29 cellular contexts compared by ENCODE assay signal in genomic region chr19:17867087-17867486, GRCh38. TPM values are rescaled to one million over a fixed set of nuclear protein-coding genes. Genes with fewer than 3 reads are reported as not detected.
DNase-seq lines count a peak whose midpoint lies in the region; ATAC-seq, FAIRE-seq and TF ChIP-seq lines count a peak whose summit lies in the region.
"Had no signal": no experiment of that assay in that cellular context is flagged by ENCODE, and none has a peak within 500 bp of the region (broad histone marks: within the 10 kb centered on the region; RNA-seq: fewer than 3 reads in every experiment).

No MANE protein-coding gene starts in this region.

- H3K27me3 Mint-ChIP-seq in MCF 10A (ENCODE audit: insufficient read depth, unreplicated experiment) = no peaks in the 10 kb centered on the region
- H3K27me3 Mint-ChIP-seq: activated CD4-positive, alpha-beta T cell treated with anti-CD3 and anti-CD28 coated beads for 36 hours; activated CD8-positive, alpha-beta T cell treated with anti-CD3 and anti-CD28 coated beads for 36 hours had no signal

- no peaks in the 10 kb centered on the region for H3K9me3 Mint-ChIP-seq in MCF 10A (ENCODE audit: unreplicated experiment)
- H3K9me3 Mint-ChIP-seq: activated CD8-positive, alpha-beta T cell treated with anti-CD3 and anti-CD28 coated beads for 36 hours had no signal

- H3K9me3 ChIP-seq in breast epithelium (no peaks in the 10 kb centered on the region), stomach (no peaks in the 10 kb centered on the region)
- H3K9me3 ChIP-seq: neutrophil, tibial nerve had no signal

- CTCF ChIA-PET in MCF 10A (lab: Yijun Ruan, JAX) = interaction anchor here (5.3 kb wide), 1 partner anchor 64 kb away, joined by 90 read pairs; the partner anchor contains the start of gene CCDC124

- TF ChIP-seq CTCF in MCF 10A (IDR thresholded peaks at IDR 0.05; ENCODE audit: unreplicated experiment) = no peak
- TF ChIP-seq CTCF in breast epithelium (IDR thresholded peaks at IDR 0.05) = no peak
- TF ChIP-seq CTCF in stomach (IDR thresholded peaks at IDR 0.05) = no peak

- 24 to 44% (median 31%) methylated on average over 4 to 9 of the region's 9 CpGs for WGBS in stomach, 5 donors

- H3K27ac Mint-ChIP-seq in MCF 10A (ENCODE audit: low read depth, unreplicated experiment) = no peak overlapping the region
- H3K27ac Mint-ChIP-seq: activated CD4-positive, alpha-beta T cell treated with anti-CD3 and anti-CD28 coated beads for 36 hours; activated CD8-positive, alpha-beta T cell treated with anti-CD3 and anti-CD28 coated beads for 36 hours; progenitor cell of endocrine pancreas had no signal

- H3K27ac ChIP-seq in breast epithelium = no peak overlapping the region
- peak overlapping the region in 3 of 5 donors; percentile 2 to 12 (median 6) for H3K27ac ChIP-seq in stomach
- H3K27ac ChIP-seq: neutrophil, PC-9, tibial nerve had no signal

- TF ChIP-seq POLR2A in breast epithelium (IDR thresholded peaks at IDR 0.05) = no peak
- no peak for TF ChIP-seq POLR2A in stomach (IDR thresholded peaks at IDR 0.05)
- no peak for TF ChIP-seq POLR2A in GM12891 (IDR thresholded peaks at IDR 0.05; ENCODE audit: low read depth, low read length)

- BruUV-seq in MCF 10A (replicated peaks; lab: Mats Ljungman, UMichigan) = no TSS peak

- peaks cover 51% of the 10 kb centered on the region for H3K36me3 Mint-ChIP-seq in MCF 10A (ENCODE audit: insufficient read depth, unreplicated experiment)

- POLR2A ChIA-PET in MCF 10A (lab: Yijun Ruan, JAX) = interaction anchor here (0.7 kb wide), 1 partner anchor 130 kb away, joined by 3 read pairs; no protein-coding TSS in a partner anchor

- H3K4me1 ChIP-seq in breast epithelium = no peaks in the 10 kb centered on the region
- H3K4me1 ChIP-seq in stomach = peaks cover 21 to 56% (median 41%) of the 10 kb centered on the region in 4 donors

- peaks cover 4% of the 10 kb centered on the region for H3K36me3 ChIP-seq in breast epithelium
- H3K36me3 ChIP-seq in stomach = peaks cover 23 to 43% (median 36%) of the 10 kb centered on the region in 4 donors

- FAIRE-seq in GM12891 (lab: Jason Lieb, UNC) = no peak

- peak; percentile 25 for DNase-seq in MCF 10A (ENCODE audit: unreplicated experiment)
- DNase-seq in breast epithelium (ENCODE audit: low spot score in 2 of 2) = no peak
- DNase-seq in ELR (ENCODE audit: low read depth) = peak; percentile 22
- peak; percentile 43 for DNase-seq in stomach
- no peak for DNase-seq in GM12891 (ENCODE audit: insufficient read length, low spot score)
- DNase-seq in T-helper 9 cell = no peak
- DNase-seq: activated CD4-positive, alpha-beta T cell treated with anti-CD3 and anti-CD28 coated beads for 36 hours; activated CD8-positive, alpha-beta memory T cell treated with anti-CD3 and anti-CD28 coated beads, Interleukin-2, amount 50 U/mL, for 48 hours; activated CD8-positive, alpha-beta T cell treated with anti-CD3 and anti-CD28 coated beads for 36 hours; C1 segment of cervical spinal cord; caudate nucleus; cortex of kidney; NCI-H1105; NCI-H187; NCI-H524 treated with DMSO at 0.1 percent for 48 hours; Right ventricle myocardium superior; stimulated activated CD4-positive, alpha-beta T cell treated with anti-CD3 and anti-CD28 coated beads, Interleukin-4, amount 100 ng/mL, for 1 hour; T-helper 2 cell had no signal

- intact Hi-C loops in MCF 10A (cut with micrococcal nuclease) (no loop called here), breast epithelium (cut with DNase I; ENCODE audit: low total_unique reads) (no loop called here), stomach (cut with DNase I; ENCODE audit: low total_unique reads) (loop anchor here (10.0 kb wide), 1 partner anchor 128 kb away; no protein-coding TSS in a partner anchor)

- peaks cover 10% of the 10 kb centered on the region for H3K4me1 Mint-ChIP-seq in MCF 10A (ENCODE audit: insufficient read depth, unreplicated experiment)

- H3K4me3 ChIP-seq in breast epithelium = no peak overlapping the region
- H3K4me3 ChIP-seq in stomach = no peak overlapping the region
- H3K4me3 ChIP-seq: PC-9, tibial nerve had no signal

- H3K27me3 ChIP-seq in breast epithelium (peaks cover 0 to 24% of the 10 kb centered on the region in 2 donors), stomach (peaks cover 6 to 31% (median 24%) of the 10 kb centered on the region in 3 donors)

- H3K4me3 Mint-ChIP-seq in MCF 10A (ENCODE audit: unreplicated experiment) = no peak overlapping the region
- H3K4me3 Mint-ChIP-seq: activated CD4-positive, alpha-beta T cell treated with anti-CD3 and anti-CD28 coated beads for 36 hours; activated CD8-positive, alpha-beta T cell treated with anti-CD3 and anti-CD28 coated beads for 36 hours had no signal

- ATAC-seq in SK-N-SH treated with all-trans-retinoic acid at 6 μM for 48 hours = peak; percentile 7
- ATAC-seq: activated CD4-positive, alpha-beta T cell treated with anti-CD3 and anti-CD28 coated beads for 36 hours; activated CD8-positive, alpha-beta T cell treated with anti-CD3 and anti-CD28 coated beads for 36 hours; left lobe of liver; sciatic nerve had no signal

- no peak for TF ChIP-seq EP300 in stomach (IDR thresholded peaks at IDR 0.05)

TF ChIP-seq in SK-N-SH treated with all-trans-retinoic acid at 6 μM for 48 hours, 23 proteins besides CTCF, POLR2A, EP300 and RAD21 (continues in another document):
- no peak for TF ChIP-seq ZNF70 (CRISPR knock-in tag; IDR thresholded peaks at IDR 0.05)
- no peak for TF ChIP-seq SNAI2 (CRISPR knock-in tag; IDR thresholded peaks at IDR 0.05)
- no peak for TF ChIP-seq TOX (CRISPR knock-in tag; IDR thresholded peaks at IDR 0.05; ENCODE audit: borderline replicate concordance)
- TF ChIP-seq ZNF565 (CRISPR knock-in tag; conservative IDR thresholded peaks at IDR 0.05; ENCODE audit: low read depth) = no peak
- no peak for TF ChIP-seq ESRRG (CRISPR knock-in tag; IDR thresholded peaks at IDR 0.05)
- TF ChIP-seq ZFP30 (CRISPR knock-in tag; IDR thresholded peaks at IDR 0.05) = no peak
- no peak for TF ChIP-seq TCF4 (CRISPR knock-in tag; IDR thresholded peaks at IDR 0.05; ENCODE audit: borderline replicate concordance)
- no peak for TF ChIP-seq PPARA (CRISPR knock-in tag; IDR thresholded peaks at IDR 0.05; ENCODE audit: borderline replicate concordance)
- TF ChIP-seq BACH2 (CRISPR knock-in tag; IDR thresholded peaks at IDR 0.05; ENCODE audit: borderline replicate concordance) = no peak
- no peak for TF ChIP-seq RARB (CRISPR knock-in tag; IDR thresholded peaks at IDR 0.05)
- TF ChIP-seq OSR1 (CRISPR knock-in tag; IDR thresholded peaks at IDR 0.05) = no peak

TF ChIP-seq in GM12891, 5 proteins besides CTCF, POLR2A, EP300 and RAD21:
- TF ChIP-seq POLR2AphosphoS5 (IDR thresholded peaks at IDR 0.05; ENCODE audit: low read depth, low read length) (no peak), POU2F2 (IDR thresholded peaks at IDR 0.05; ENCODE audit: low read depth, low read length) (no peak), TAF1 (IDR thresholded peaks at IDR 0.05; ENCODE audit: low read depth, low read length) (no peak), PAX5 (IDR thresholded peaks at IDR 0.05; ENCODE audit: insufficient read depth, low read length, severe bottlenecking) (no peak), SPI1 (IDR thresholded peaks at IDR 0.05; ENCODE audit: low read depth, low read length) (no peak)
TF ChIP-seq in GM12891: peak in this region for 0.

RNA-seq across cellular contexts. Expression of gene SLC5A5, which starts 4.7 kb away (rescaled TPM):
- total RNA-seq in MCF 10A (2022) (not detected in 2 replicates), breast epithelium (not detected), stomach (100 to 1,000 TPM in 2 of 5 donors, 10 to 100 TPM in 1, 1 to 10 TPM in 1, not detected in 1; 4.0 to 116 (median 70.7) TPM)
- 10 to 100 TPM in 1 of 3 donors, 1 to 10 TPM in 2; 1.3 to 19.7 (median 1.4) TPM for polyA plus RNA-seq in stomach
- 0.14 TPM for polyA plus RNA-seq in GM12891 (2012; ENCODE audit: low read depth, missing spikeins)
- total RNA-seq: Daoy, fibroblast of villous mesenchyme, H4, left lobe of liver, myocyte, PC-9, progenitor cell of endocrine pancreas, Right ventricle myocardium superior, sciatic nerve, tibial nerve had no signal

RNA-seq across cellular contexts. Expression of gene RPL18A, which starts 7.4 kb away (rescaled TPM):
- total RNA-seq in MCF 10A (2022) (3,250 and 3,372 TPM in 2 replicates), breast epithelium (1,000 to 10,000 TPM; 1,333 to 1,973 (median 1,587) TPM), stomach (1,000 to 10,000 TPM in 3 of 5 donors, 100 to 1,000 TPM in 2; 854 to 1,923 (median 1,089) TPM)
- 1,000 to 10,000 TPM; 3,674 to 4,061 (median 3,993) TPM for polyA plus RNA-seq in stomach
- polyA plus RNA-seq in GM12891 (2012; ENCODE audit: low read depth, missing spikeins) = 5,111 TPM

RNA-seq across cellular contexts. Expression of gene JAK3, which starts 19.3 kb away (rescaled TPM):
- total RNA-seq in MCF 10A (2022) (not detected in 2 replicates), breast epithelium (10 to 100 TPM in 1 of 3 donors, 1 to 10 TPM in 2; 2.8 to 13.1 (median 3.5) TPM), stomach (10 to 100 TPM in 2 of 5 donors, 1 to 10 TPM in 2, under 1 TPM in 1; 0.89 to 50.2 (median 3.9) TPM)
- polyA plus RNA-seq in stomach = 1 to 10 TPM; 2.3 to 3.2 (median 2.6) TPM
- polyA plus RNA-seq in GM12891 (2012; ENCODE audit: low read depth, missing spikeins) = 19.1 TPM
- total RNA-seq: myocyte had no signal

RNA-seq across cellular contexts. Expression of gene INSL3, which starts 45.8 kb away (rescaled TPM):
- not detected in 2 replicates for total RNA-seq in MCF 10A (2022)
- under 1 TPM in 1 of 3 donors, not detected in 2; 0.66 TPM for total RNA-seq in breast epithelium
- total RNA-seq in stomach = not detected
- under 1 TPM in 1 of 3 donors, not detected in 2; 0.23 TPM for polyA plus RNA-seq in stomach
- polyA plus RNA-seq in GM12891 (2012; ENCODE audit: low read depth, missing spikeins) = 3.8 TPM
- total RNA-seq: Daoy, fibroblast of villous mesenchyme, H4, left lobe of liver, myocyte, progenitor cell of endocrine pancreas, Right ventricle myocardium superior, sciatic nerve, tibial nerve had no signal

Comparison
In these comparisons a context has a peak if more than half of its experiments do, and no peak if none do; other contexts are left out.
1. DNase-seq: peak in MCF 10A (single experiment), ELR (single experiment) and stomach (single experiment); none in breast epithelium (0 of 2), GM12891 (single experiment) and T-helper 9 cell (single experiment).
2. H3K27ac ChIP-seq: peak in stomach (3 of 5); none in breast epithelium (0 of 2).